ENCODE assay signal across 18 cellular contexts in the genomic region with DNA sequence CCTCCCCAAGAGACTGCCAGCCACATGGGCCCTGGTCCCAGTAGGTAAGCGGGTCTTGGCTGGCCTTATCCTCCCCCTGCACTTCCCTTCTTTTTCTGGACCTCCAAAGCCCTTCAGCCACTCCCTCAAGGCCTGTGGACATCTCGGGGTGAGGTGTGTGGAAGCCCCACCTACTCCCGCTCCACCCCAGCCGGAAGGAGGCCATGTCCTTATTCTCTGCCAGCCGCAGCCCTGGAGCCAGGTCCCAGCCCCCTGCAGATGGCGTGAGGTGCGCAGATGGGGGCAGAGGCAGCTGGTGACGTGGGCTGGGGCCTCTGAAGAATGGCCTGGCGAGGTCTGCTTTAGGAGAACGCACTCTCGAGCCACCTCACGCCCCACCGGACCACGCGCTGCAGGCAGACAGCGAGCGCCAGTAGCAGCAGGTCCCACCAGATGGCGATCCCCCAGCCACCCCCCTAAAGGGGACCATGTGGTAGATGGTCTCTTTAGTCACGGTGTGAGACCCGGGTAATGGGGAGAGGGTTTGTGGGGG.
"Had no signal": no experiment of that assay in that cellular context is flagged by ENCODE, and none has a peak within 500 bp of the region (broad histone marks: within the 10 kb centered on the region; RNA-seq: fewer than 3 reads in every experiment).

No MANE protein-coding gene starts in this region.

- H3K27ac Mint-ChIP-seq: activated CD4-positive, alpha-beta T cell treated with anti-CD3 and anti-CD28 coated beads, Interleukin-2, amount 10 ng/mL, durations not matched to agents 24 days and 14 days; activated CD8-positive, alpha-beta T cell treated with anti-CD3 and anti-CD28 coated beads for 36 hours; activated naive CD4-positive, alpha-beta T cell treated with anti-CD3 and anti-CD28 coated beads, Interleukin-2, amount 10 ng/mL, durations not matched to agents 7 days and 5 days; activated naive CD8-positive, alpha-beta T cell treated with anti-CD3 and anti-CD28 coated beads, Interleukin-2, amount 50 U/mL, for 24 hours; activated T-cell treated with anti-CD3 and anti-CD28 coated beads, Interleukin-2, amount 50 U/mL, for 24 hours; endodermal cell; nephron progenitor cell; stimulated activated naive CD8-positive, alpha-beta T cell treated with anti-CD3 and anti-CD28 coated beads, Interleukin-15, Interleukin-2, amounts not matched to agents 100 ng/mL and 50 ng/mL, for 24 hours had no signal

- H3K36me3 Mint-ChIP-seq: activated naive CD4-positive, alpha-beta T cell treated with anti-CD3 and anti-CD28 coated beads, Interleukin-2, amount 10 ng/mL, durations not matched to agents 7 days and 5 days had no signal

- DNase-seq: activated CD4-positive, alpha-beta T cell treated with anti-CD3 and anti-CD28 coated beads, Interleukin-2, amount 10 ng/mL, durations not matched to agents 24 days and 14 days; activated CD4-positive, CD25-positive, alpha-beta regulatory T cell; activated CD8-positive, alpha-beta T cell treated with anti-CD3 and anti-CD28 coated beads for 36 hours; activated naive CD4-positive, alpha-beta T cell treated with anti-CD3 and anti-CD28 coated beads, Interleukin-2, amount 10 ng/mL, durations not matched to agents 7 days and 5 days; activated naive CD8-positive, alpha-beta T cell treated with anti-CD3 and anti-CD28 coated beads, Interleukin-2, amount 50 U/mL, for 24 hours; activated T-cell treated with anti-CD3 and anti-CD28 coated beads, Interleukin-2, amount 50 U/mL, for 24 hours; anterior cingulate cortex; brain microvascular endothelial cell; colonic mucosa; endodermal cell; foreskin fibroblast; mammary epithelial cell; nephron progenitor cell; occipital lobe; posterior cingulate gyrus; transverse colon had no signal

- H3K27me3 Mint-ChIP-seq: activated CD8-positive, alpha-beta T cell treated with anti-CD3 and anti-CD28 coated beads for 36 hours; activated naive CD8-positive, alpha-beta T cell treated with anti-CD3 and anti-CD28 coated beads, Interleukin-2, amount 50 U/mL, for 24 hours had no signal

- ATAC-seq: activated CD8-positive, alpha-beta T cell treated with anti-CD3 and anti-CD28 coated beads for 36 hours; activated naive CD8-positive, alpha-beta T cell treated with anti-CD3 and anti-CD28 coated beads, Interleukin-2, amount 50 U/mL, for 24 hours had no signal

- H3K9me3 Mint-ChIP-seq: activated CD4-positive, alpha-beta T cell treated with anti-CD3 and anti-CD28 coated beads, Interleukin-2, amount 10 ng/mL, durations not matched to agents 24 days and 14 days; activated CD8-positive, alpha-beta T cell treated with anti-CD3 and anti-CD28 coated beads for 36 hours; activated naive CD4-positive, alpha-beta T cell treated with anti-CD3 and anti-CD28 coated beads, Interleukin-2, amount 10 ng/mL, durations not matched to agents 7 days and 5 days; activated naive CD8-positive, alpha-beta T cell treated with anti-CD3 and anti-CD28 coated beads, Interleukin-2, amount 50 U/mL, for 24 hours; activated T-cell treated with anti-CD3 and anti-CD28 coated beads, Interleukin-2, amount 50 U/mL, for 24 hours; central memory CD8-positive, alpha-beta T cell; nephron progenitor cell; stimulated activated naive CD8-positive, alpha-beta T cell treated with anti-CD3 and anti-CD28 coated beads, Interleukin-15, Interleukin-2, amounts not matched to agents 100 ng/mL and 50 ng/mL, for 24 hours had no signal

- H3K4me3 Mint-ChIP-seq: activated CD4-positive, alpha-beta T cell treated with anti-CD3 and anti-CD28 coated beads, Interleukin-2, amount 10 ng/mL, durations not matched to agents 24 days and 14 days; activated CD8-positive, alpha-beta T cell treated with anti-CD3 and anti-CD28 coated beads for 36 hours; activated naive CD4-positive, alpha-beta T cell treated with anti-CD3 and anti-CD28 coated beads, Interleukin-2, amount 10 ng/mL, durations not matched to agents 7 days and 5 days; activated naive CD8-positive, alpha-beta T cell treated with anti-CD3 and anti-CD28 coated beads, Interleukin-2, amount 50 U/mL, for 24 hours; activated T-cell treated with anti-CD3 and anti-CD28 coated beads, Interleukin-2, amount 50 U/mL, for 24 hours; central memory CD8-positive, alpha-beta T cell; endodermal cell; nephron progenitor cell; stimulated activated naive CD8-positive, alpha-beta T cell treated with anti-CD3 and anti-CD28 coated beads, Interleukin-15, Interleukin-2, amounts not matched to agents 100 ng/mL and 50 ng/mL, for 24 hours had no signal
